11 cellular contexts compared by ENCODE assay signal in the genomic region with DNA sequence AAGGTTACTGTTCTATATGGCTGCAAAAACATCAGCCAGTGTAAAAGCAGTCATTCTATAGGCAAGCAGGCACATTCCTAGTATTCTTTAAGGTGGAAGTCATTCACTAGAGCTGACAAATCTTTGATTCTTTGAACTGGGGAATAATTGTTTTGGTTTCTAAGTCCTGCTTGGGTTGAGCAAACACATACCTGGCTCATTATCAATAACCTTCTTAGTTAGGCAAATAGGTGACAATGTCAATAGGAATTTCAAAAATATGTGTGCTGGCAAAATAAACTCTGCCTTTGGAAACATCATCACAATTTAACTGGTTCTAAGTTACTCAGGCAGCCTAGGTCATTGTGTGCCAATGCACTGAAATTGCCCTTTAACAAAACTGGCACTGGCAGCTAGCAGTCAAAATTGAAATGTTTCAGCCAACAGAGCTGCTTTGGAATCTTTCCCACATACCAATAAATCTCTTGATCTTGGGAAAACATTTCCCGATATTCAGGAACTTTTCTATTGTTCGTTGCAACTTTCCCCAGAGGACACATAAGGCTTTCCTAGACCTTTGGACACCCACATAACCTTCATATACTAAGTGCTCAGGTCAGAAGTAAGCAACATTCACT.
A peak's percentile ranks its signal among the peaks of the same experiment; 100 is the strongest.
DNase-seq lines count a peak whose midpoint lies in the region; ATAC-seq and TF ChIP-seq lines count a peak whose summit lies in the region.
"Had no signal": no experiment of that assay in that cellular context is flagged by ENCODE, and none has a peak within 500 bp of the region (broad histone marks: within the 10 kb centered on the region; RNA-seq: fewer than 3 reads in every experiment).

No MANE protein-coding gene starts in this region.

- no peak overlapping the region for H3K4me3 Mint-ChIP-seq in activated CD4-positive, alpha-beta T cell treated with anti-CD3 and anti-CD28 coated beads for 36 hours
- H3K4me3 Mint-ChIP-seq: memory B cell had no signal

- H3K36me3 ChIP-seq in WERI-Rb-1, result no peaks in the 10 kb centered on the region

- intact Hi-C loops in activated CD4-positive, alpha-beta T cell treated with anti-CD3 and anti-CD28 coated beads for 36 hours (cut with DNase I, micrococcal nuclease), result no loop called here

- CTCF ChIA-PET in activated CD4-positive, alpha-beta T cell treated with anti-CD3 and anti-CD28 coated beads for 36 hours (lab: Charles Lee), result no interaction called here

- no peaks in the 10 kb centered on the region for H3K9me3 Mint-ChIP-seq in activated CD4-positive, alpha-beta T cell treated with anti-CD3 and anti-CD28 coated beads for 36 hours (ENCODE audit: low read depth)
- H3K9me3 Mint-ChIP-seq: memory B cell had no signal

- no peak overlapping the region for H3K4me3 ChIP-seq in WERI-Rb-1 (ENCODE audit: low read depth, low read length)

- H3K27ac ChIP-seq in substantia nigra (ENCODE audit: low read depth, low read length, poor library complexity, severe bottlenecking), result no peak overlapping the region
- H3K27ac ChIP-seq in WERI-Rb-1, result no peak overlapping the region

- H3K36me3 Mint-ChIP-seq in activated CD4-positive, alpha-beta T cell treated with anti-CD3 and anti-CD28 coated beads for 36 hours (ENCODE audit: low read depth), result no peaks in the 10 kb centered on the region
- H3K36me3 Mint-ChIP-seq: memory B cell had no signal

- H3K27me3 ChIP-seq in WERI-Rb-1 (ENCODE audit: insufficient read depth, low read depth, severe bottlenecking), result no peaks in the 10 kb centered on the region

- POLR2A ChIA-PET in activated CD4-positive, alpha-beta T cell treated with anti-CD3 and anti-CD28 coated beads for 36 hours (lab: Charles Lee), result interaction anchor here (0.6 kb wide), 1 partner anchor 1660 kb away, joined by 4 read pairs; no protein-coding TSS in a partner anchor

- H3K9me3 ChIP-seq in WERI-Rb-1 (ENCODE audit: severe bottlenecking), result no peaks in the 10 kb centered on the region

- no peaks in the 10 kb centered on the region for H3K4me1 Mint-ChIP-seq in activated CD4-positive, alpha-beta T cell treated with anti-CD3 and anti-CD28 coated beads for 36 hours
- H3K4me1 Mint-ChIP-seq: memory B cell had no signal

- no peak overlapping the region for H3K27ac Mint-ChIP-seq in activated CD4-positive, alpha-beta T cell treated with anti-CD3 and anti-CD28 coated beads for 36 hours
- H3K27ac Mint-ChIP-seq: memory B cell had no signal

- no peaks in the 10 kb centered on the region for H3K27me3 Mint-ChIP-seq in activated CD4-positive, alpha-beta T cell treated with anti-CD3 and anti-CD28 coated beads for 36 hours
- H3K27me3 Mint-ChIP-seq: memory B cell had no signal

- no peak for ATAC-seq in activated CD4-positive, alpha-beta T cell treated with anti-CD3 and anti-CD28 coated beads for 36 hours

- TF ChIP-seq CTCF in WERI-Rb-1 (IDR thresholded peaks at IDR 0.05; ENCODE audit: low read depth, low read length), result no peak

- DNase-seq in GM03348 (ENCODE audit: low spot score) (peak; percentile 26), T1000 (lab: John Stamatoyannopoulos, UW) (peak; percentile 20), fibroblast of peridontal ligament (ENCODE audit: extremely low read depth) (peak; percentile 38), renal cortical epithelial cell (ENCODE audit: low read depth) (peak; percentile 97), occipital lobe (lab: John Stamatoyannopoulos, UW) (no peak), substantia nigra (lab: John Stamatoyannopoulos, UW) (no peak), WERI-Rb-1 (no peak)
- DNase-seq in activated CD4-positive, alpha-beta T cell treated with anti-CD3 and anti-CD28 coated beads for 36 hours, result no peak
- DNase-seq: anterior cingulate cortex, foreskin melanocyte had no signal

Comparison
In these comparisons a context has a peak if more than half of its experiments do, and no peak if none do; other contexts are left out.
1. DNase-seq: peak in GM03348 (single experiment), T1000 (single experiment), fibroblast of peridontal ligament (single experiment) and renal cortical epithelial cell (single experiment); none in occipital lobe (single experiment), substantia nigra (0 of 49), activated CD4-positive, alpha-beta T cell treated with anti-CD3 and anti-CD28 coated beads for 36 hours (single experiment) and WERI-Rb-1 (single experiment).